27 cellular contexts compared by ENCODE assay signal in genomic region chr6:6595025-6595424, GRCh38. TPM values are rescaled to one million over a fixed set of nuclear protein-coding genes. Genes with fewer than 3 reads are reported as not detected.
DNase-seq lines count a peak whose midpoint lies in the region; ATAC-seq, FAIRE-seq and TF ChIP-seq lines count a peak whose summit lies in the region.
"Had no signal": no experiment of that assay in that cellular context is flagged by ENCODE, and none has a peak within 500 bp of the region (broad histone marks: within the 10 kb centered on the region; RNA-seq: fewer than 3 reads in every experiment).

No MANE protein-coding gene starts in this region.

- peak overlapping the region; percentile 34 for H3K27ac Mint-ChIP-seq in activated naive CD8-positive, alpha-beta T cell treated with anti-CD3 and anti-CD28 coated beads, Interleukin-2, amount 10 ng/mL, durations not matched to agents 7 days and 5 days
- H3K27ac Mint-ChIP-seq in activated naive CD8-positive, alpha-beta T cell treated with anti-CD3 and anti-CD28 coated beads for 36 hours = no peak overlapping the region
- H3K27ac Mint-ChIP-seq in CD14-positive monocyte (peak overlapping the region in 6 of 7 donors; percentile 37 to 100 (median 80)), HFFc6 (no peak overlapping the region)
- H3K27ac Mint-ChIP-seq in stimulated activated effector memory CD8-positive, alpha-beta T cell treated with anti-CD3 and anti-CD28 coated beads, Interleukin-12 subunit alpha, Interleukin-12 subunit beta, amount 100 ng/mL, for 72 hours = peak overlapping the region; percentile 11
- H3K27ac Mint-ChIP-seq: CD8-positive, alpha-beta memory T cell had no signal

- H3K36me3 Mint-ChIP-seq in activated naive CD8-positive, alpha-beta T cell treated with anti-CD3 and anti-CD28 coated beads, Interleukin-2, amount 10 ng/mL, durations not matched to agents 7 days and 5 days = peaks cover 66% of the 10 kb centered on the region
- H3K36me3 Mint-ChIP-seq in activated naive CD8-positive, alpha-beta T cell treated with anti-CD3 and anti-CD28 coated beads for 36 hours = peaks cover 12% of the 10 kb centered on the region
- H3K36me3 Mint-ChIP-seq in CD14-positive monocyte (peaks cover 35 to 53% of the 10 kb centered on the region in 2 donors), HFFc6 (ENCODE audit: low read depth) (no peaks in the 10 kb centered on the region)
- peaks cover 5% of the 10 kb centered on the region for H3K36me3 Mint-ChIP-seq in stimulated activated effector memory CD8-positive, alpha-beta T cell treated with anti-CD3 and anti-CD28 coated beads, Interleukin-12 subunit alpha, Interleukin-12 subunit beta, amount 100 ng/mL, for 72 hours

- no peak overlapping the region for H3K4me2 ChIP-seq in GM12878 (ENCODE audit: control insufficient read depth, insufficient read depth)
- H3K4me2 ChIP-seq: A549 had no signal

- 84% methylated on average over 3 of the region's 3 CpGs for WGBS in GM12878 (ENCODE audit: insufficient coverage, insufficient replicate concordance, low lambda C conversion rate, missing lambda C conversion rate)

- FAIRE-seq in GM12878 (lab: Jason Lieb, UNC) = no peak
- FAIRE-seq: A549, G401.6, GM18507, HTR-8/SVneo, RCC 7860 had no signal

- TF ChIP-seq POLR2A in GM12878 (IDR thresholded peaks at IDR 0.05; ENCODE audit: low read depth, low read length) = no peak

- H3K4me1 ChIP-seq in GM12878 (ENCODE audit: control insufficient read depth, insufficient read depth, low read length) = peaks cover 37% of the 10 kb centered on the region
- H3K4me1 ChIP-seq: A549, BE2C had no signal

- H3K4me1 Mint-ChIP-seq in activated naive CD8-positive, alpha-beta T cell treated with anti-CD3 and anti-CD28 coated beads, Interleukin-2, amount 10 ng/mL, durations not matched to agents 7 days and 5 days = peaks cover 68% of the 10 kb centered on the region
- H3K4me1 Mint-ChIP-seq in activated naive CD8-positive, alpha-beta T cell treated with anti-CD3 and anti-CD28 coated beads for 36 hours = peaks cover 56% of the 10 kb centered on the region
- H3K4me1 Mint-ChIP-seq in CD14-positive monocyte = peaks cover 89% of the 10 kb centered on the region
- peaks cover 22% of the 10 kb centered on the region for H3K4me1 Mint-ChIP-seq in stimulated activated effector memory CD8-positive, alpha-beta T cell treated with anti-CD3 and anti-CD28 coated beads, Interleukin-12 subunit alpha, Interleukin-12 subunit beta, amount 100 ng/mL, for 72 hours
- no peaks in the 10 kb centered on the region for H3K4me1 Mint-ChIP-seq in HFFc6 (ENCODE audit: low read depth)

- no peaks in the 10 kb centered on the region; the same call in 1 of the 3 replicates for H3K9me3 ChIP-seq in GM12878 (replicated peaks; ENCODE audit: control insufficient read depth, insufficient read depth, low read length)
- H3K9me3 ChIP-seq: A549, BE2C, MG63 had no signal

- intact Hi-C loops in CD14-positive monocyte (cut with micrococcal nuclease) = no loop called here
- intact Hi-C loops in GM12878 (cut with micrococcal nuclease; ENCODE audit: unreplicated experiment) = no loop called here

- peaks cover 1 to 8% of the 10 kb centered on the region in 2 experiments; a peak in 2 of 4 replicates for H3K36me3 ChIP-seq in GM12878 (ENCODE audit: control insufficient read depth in 2 of 2, insufficient read depth in 2 of 2, low read length in 1 of 2)
- H3K36me3 ChIP-seq: BE2C, MG63 had no signal

- POLR2A ChIA-PET in activated naive CD8-positive, alpha-beta T cell treated with anti-CD3 and anti-CD28 coated beads, Interleukin-2, amount 10 ng/mL, durations not matched to agents 7 days and 5 days (lab: Charles Lee) = no interaction called here
- POLR2A ChIA-PET in GM12878 (lab: Charles Lee) = no interaction called here

- H3K4me3 ChIP-seq in GM12878 = no peak overlapping the region
- H3K4me3 ChIP-seq: A549, MG63 had no signal

- H3K27me3 Mint-ChIP-seq in activated naive CD8-positive, alpha-beta T cell treated with anti-CD3 and anti-CD28 coated beads, Interleukin-2, amount 10 ng/mL, durations not matched to agents 7 days and 5 days = no peaks in the 10 kb centered on the region
- H3K27me3 Mint-ChIP-seq in activated naive CD8-positive, alpha-beta T cell treated with anti-CD3 and anti-CD28 coated beads for 36 hours = no peaks in the 10 kb centered on the region
- H3K27me3 Mint-ChIP-seq in CD14-positive monocyte (ENCODE audit: low read depth in 3 of 3) (peaks cover 0 to 1% (median 0%) of the 10 kb centered on the region in 3 donors), HFFc6 (ENCODE audit: insufficient read depth) (no peaks in the 10 kb centered on the region; the same call in 1 of the 2 replicates)

- no peak for DNase-seq in activated naive CD8-positive, alpha-beta T cell treated with anti-CD3 and anti-CD28 coated beads, Interleukin-2, amount 10 ng/mL, durations not matched to agents 7 days and 5 days
- DNase-seq in activated naive CD8-positive, alpha-beta T cell treated with anti-CD3 and anti-CD28 coated beads for 36 hours = no peak
- DNase-seq in CD14-positive monocyte (ENCODE audit: low spot score) (no peak), GM12878 (ENCODE audit: low read depth, low spot score) (no peak), Kasumi-1 (lab: John Stamatoyannopoulos, UW) (no peak), HFFc6 (no peak), kidney glomerular epithelial cell (lab: John Stamatoyannopoulos, UW) (no peak)
- DNase-seq in stimulated activated effector memory CD8-positive, alpha-beta T cell treated with anti-CD3 and anti-CD28 coated beads, Interleukin-12 subunit alpha, Interleukin-12 subunit beta, amount 100 ng/mL, for 72 hours (ENCODE audit: low spot score in 2 of 2) = no peak
- DNase-seq: BE2C; Calu3; CD8-positive, alpha-beta memory T cell; GOT3; HCEC 1CT; IMR-90; MG63; NCI-H1417; NCI-H1694 treated with DMSO at 0.1 percent for 48 hours; NCI-H446 treated with DMSO at 0.1 percent for 48 hours; NCI-H526 treated with DMSO at 0.1 percent for 48 hours; OCI-M1 had no signal

- TF ChIP-seq RAD21 in GM12878 (IDR thresholded peaks at IDR 0.05; ENCODE audit: insufficient read depth, low read depth, low read length) = no peak

- in situ Hi-C loops in GM12878 (cut with MboI) = no loop called here

- H2AFZ ChIP-seq in GM12878 (ENCODE audit: control insufficient read depth, low read depth, low read length) = no peak overlapping the region

- no peak for ATAC-seq in activated naive CD8-positive, alpha-beta T cell treated with anti-CD3 and anti-CD28 coated beads, Interleukin-2, amount 10 ng/mL, durations not matched to agents 7 days and 5 days (ENCODE audit: low read depth)
- ATAC-seq in GM12878 = no peak
- ATAC-seq in stimulated activated effector memory CD8-positive, alpha-beta T cell treated with anti-CD3 and anti-CD28 coated beads, Interleukin-12 subunit alpha, Interleukin-12 subunit beta, amount 100 ng/mL, for 72 hours = no peak
- ATAC-seq: A549 had no signal

- CTCF ChIA-PET in GM12878 (lab: Yijun Ruan, JAX) = no interaction called here

- no peaks in the 10 kb centered on the region for H3K27me3 ChIP-seq in GM12878 (replicated peaks in 1 of 2; ENCODE audit: control insufficient read depth in 2 of 2, insufficient read depth in 2 of 2, low read length in 1 of 2)
- H3K27me3 ChIP-seq: BE2C, MG63 had no signal

- H4K20me1 ChIP-seq in GM12878 (ENCODE audit: control insufficient read depth, insufficient read depth) = no peaks in the 10 kb centered on the region

- RAD21 ChIA-PET in GM12878 (lab: Charles Lee; ENCODE audit: unreplicated experiment) = no interaction called here

- peaks cover 45% of the 10 kb centered on the region for H3K79me2 ChIP-seq in GM12878 (ENCODE audit: control insufficient read depth, insufficient read depth, low read length)

- peaks cover 4% of the 10 kb centered on the region for H3K9me3 Mint-ChIP-seq in activated naive CD8-positive, alpha-beta T cell treated with anti-CD3 and anti-CD28 coated beads, Interleukin-2, amount 10 ng/mL, durations not matched to agents 7 days and 5 days
- peaks cover 4% of the 10 kb centered on the region for H3K9me3 Mint-ChIP-seq in activated naive CD8-positive, alpha-beta T cell treated with anti-CD3 and anti-CD28 coated beads for 36 hours
- H3K9me3 Mint-ChIP-seq in CD14-positive monocyte (no peaks in the 10 kb centered on the region), HFFc6 (peaks cover 54% of the 10 kb centered on the region)
- H3K9me3 Mint-ChIP-seq in stimulated activated effector memory CD8-positive, alpha-beta T cell treated with anti-CD3 and anti-CD28 coated beads, Interleukin-12 subunit alpha, Interleukin-12 subunit beta, amount 100 ng/mL, for 72 hours = no peaks in the 10 kb centered on the region
- H3K9me3 Mint-ChIP-seq: CD8-positive, alpha-beta memory T cell had no signal

- no TSS peak for BruUV-seq in GM12878 (replicated peaks; lab: Mats Ljungman, UMichigan)

- no peak overlapping the region for H3K9ac ChIP-seq in GM12878 (ENCODE audit: control insufficient read depth, insufficient read depth, low read length)

- no peak for TF ChIP-seq EP300 in GM12878 (IDR thresholded peaks at IDR 0.05; ENCODE audit: borderline replicate concordance in 1 of 2, control insufficient read depth in 1 of 2, low read depth in 2 of 2, low read length in 2 of 2)

- no peak overlapping the region for H3K4me3 Mint-ChIP-seq in activated naive CD8-positive, alpha-beta T cell treated with anti-CD3 and anti-CD28 coated beads, Interleukin-2, amount 10 ng/mL, durations not matched to agents 7 days and 5 days
- no peak overlapping the region for H3K4me3 Mint-ChIP-seq in activated naive CD8-positive, alpha-beta T cell treated with anti-CD3 and anti-CD28 coated beads for 36 hours
- no peak overlapping the region for H3K4me3 Mint-ChIP-seq in CD14-positive monocyte
- H3K4me3 Mint-ChIP-seq in stimulated activated effector memory CD8-positive, alpha-beta T cell treated with anti-CD3 and anti-CD28 coated beads, Interleukin-12 subunit alpha, Interleukin-12 subunit beta, amount 100 ng/mL, for 72 hours = no peak overlapping the region
- H3K4me3 Mint-ChIP-seq in HFFc6 = no peak overlapping the region
- H3K4me3 Mint-ChIP-seq: CD8-positive, alpha-beta memory T cell had no signal

- SMC1A ChIA-PET in GM12878 (lab: Charles Lee; ENCODE audit: uncharacterized antibody, unreplicated experiment) = interaction anchor here (1.0 kb wide), 1 partner anchor 10 kb away, joined by 3 read pairs; no protein-coding TSS in a partner anchor

- H3K27ac ChIP-seq in GM12878 (ENCODE audit: control insufficient read depth, insufficient read depth) = no peak overlapping the region
- H3K27ac ChIP-seq: A549 had no signal

- TF ChIP-seq CTCF in CD14-positive monocyte (IDR thresholded peaks at IDR 0.05) (no peak), GM12878 (IDR thresholded peaks at IDR 0.05 in 2 of 3, conservative IDR thresholded peaks at IDR 0.05 in 1 of 3; ENCODE audit: control insufficient read depth in 2 of 3, extremely low read depth in 1 of 3, insufficient read depth in 1 of 3, low read depth in 3 of 3, low read length in 3 of 3) (no peak), HFFc6 (IDR thresholded peaks at IDR 0.05) (no peak)

RNA-seq across cellular contexts. Expression of gene LY86, which starts 6.5 kb away (rescaled TPM):
- total RNA-seq in activated naive CD8-positive, alpha-beta T cell treated with anti-CD3 and anti-CD28 coated beads, Interleukin-2, amount 10 ng/mL, durations not matched to agents 7 days and 5 days = 1 to 10 TPM; 5.5 to 5.7 TPM
- total RNA-seq in activated naive CD8-positive, alpha-beta T cell treated with anti-CD3 and anti-CD28 coated beads for 36 hours = 1 to 10 TPM; 1.2 to 1.3 TPM
- polyA plus RNA-seq in CD14-positive monocyte (100 to 1,000 TPM; 454 to 609 TPM), GM12878 (2011; rRNA removed) (118 and 145 TPM in 2 replicates), GM12878 (2014; fragmentation: Illumina TruSeq; extraction: Trizol) (136 and 138 TPM in 2 replicates), GM12878 (2014; fragmentation: Nextera tagmentation; extraction: Ambion mirVana) (100 to 1,000 TPM; 306 to 457 TPM), GM12878 (2014; rRNA removed) (83.2 and 119 TPM in 2 replicates), GM12878 (2016; fragmentation: Nextera tagmentation; extraction: Ambion mirVana) (100 to 1,000 TPM; 180 to 186 TPM)
- 79.0 and 83.4 TPM in 2 replicates for total RNA-seq in GM12878 (2013; cell fraction: nucleolus; rRNA removed)
- total RNA-seq in GM12878 (2014; rRNA removed) (103 and 132 TPM in 2 replicates), GM12878 (2014; rRNA removed; fragmentation: Illumina TruSeq; extraction: Trizol) (111 and 122 TPM in 2 replicates), GM12878 (2021) (68.2 and 77.3 TPM in 2 replicates)
- polyA plus RNA-seq in GM12878 (2011; ENCODE audit: low read depth) = 90.7 TPM
- polyA plus RNA-seq in GM12878 (2011; cell fraction: cytosol; rRNA removed) = 92.0 and 93.2 TPM in 2 replicates
- polyA plus RNA-seq in GM12878 (2011; cell fraction: nucleus; rRNA removed) = 28.5 and 54.0 TPM in 2 replicates
- 80.3 and 84.9 TPM in 2 replicates for polyA plus RNA-seq in GM12878 (2012)
- polyA minus RNA-seq in GM12878 (2011; rRNA and poly(A)+ RNA removed) = 50.8 and 71.5 TPM in 2 replicates
- polyA minus RNA-seq in GM12878 (2011; cell fraction: cytosol; rRNA and poly(A)+ RNA removed) = 31.0 and 32.2 TPM in 2 replicates
- polyA minus RNA-seq in GM12878 (2011; cell fraction: nucleus; rRNA and poly(A)+ RNA removed) = 14.5 and 15.8 TPM in 2 replicates
- not detected for total RNA-seq in HFFc6 (2021; fragmentation: NEBNext Ultra II Directional; extraction: Animal tissue kit (Norgen Biotek cat#: 25700))
- total RNA-seq: Calu3, Daoy, IMR-90, SK-MEL-5 had no signal
- polyA plus RNA-seq: A549, IMR-90 had no signal

Comparison
In these comparisons a context has a peak if more than half of its experiments do, and no peak if none do; other contexts are left out.
1. H3K27ac Mint-ChIP-seq: peak in activated naive CD8-positive, alpha-beta T cell treated with anti-CD3 and anti-CD28 coated beads, Interleukin-2, amount 10 ng/mL, durations not matched to agents 7 days and 5 days (single experiment), CD14-positive monocyte (6 of 7) and stimulated activated effector memory CD8-positive, alpha-beta T cell treated with anti-CD3 and anti-CD28 coated beads, Interleukin-12 subunit alpha, Interleukin-12 subunit beta, amount 100 ng/mL, for 72 hours (single experiment); none in activated naive CD8-positive, alpha-beta T cell treated with anti-CD3 and anti-CD28 coated beads for 36 hours (single experiment) and HFFc6 (single experiment).
2. RNA of gene LY86, which starts 6.5 kb away (total RNA-seq): 68.2 to 132 TPM in GM12878; 5.5 to 5.7 TPM in activated naive CD8-positive, alpha-beta T cell treated with anti-CD3 and anti-CD28 coated beads, Interleukin-2, amount 10 ng/mL, durations not matched to agents 7 days and 5 days, 1.2 to 1.3 TPM in activated naive CD8-positive, alpha-beta T cell treated with anti-CD3 and anti-CD28 coated beads for 36 hours and not detected in HFFc6; every median in the first group is over 10 times any median in the second.